In the genomic region with DNA sequence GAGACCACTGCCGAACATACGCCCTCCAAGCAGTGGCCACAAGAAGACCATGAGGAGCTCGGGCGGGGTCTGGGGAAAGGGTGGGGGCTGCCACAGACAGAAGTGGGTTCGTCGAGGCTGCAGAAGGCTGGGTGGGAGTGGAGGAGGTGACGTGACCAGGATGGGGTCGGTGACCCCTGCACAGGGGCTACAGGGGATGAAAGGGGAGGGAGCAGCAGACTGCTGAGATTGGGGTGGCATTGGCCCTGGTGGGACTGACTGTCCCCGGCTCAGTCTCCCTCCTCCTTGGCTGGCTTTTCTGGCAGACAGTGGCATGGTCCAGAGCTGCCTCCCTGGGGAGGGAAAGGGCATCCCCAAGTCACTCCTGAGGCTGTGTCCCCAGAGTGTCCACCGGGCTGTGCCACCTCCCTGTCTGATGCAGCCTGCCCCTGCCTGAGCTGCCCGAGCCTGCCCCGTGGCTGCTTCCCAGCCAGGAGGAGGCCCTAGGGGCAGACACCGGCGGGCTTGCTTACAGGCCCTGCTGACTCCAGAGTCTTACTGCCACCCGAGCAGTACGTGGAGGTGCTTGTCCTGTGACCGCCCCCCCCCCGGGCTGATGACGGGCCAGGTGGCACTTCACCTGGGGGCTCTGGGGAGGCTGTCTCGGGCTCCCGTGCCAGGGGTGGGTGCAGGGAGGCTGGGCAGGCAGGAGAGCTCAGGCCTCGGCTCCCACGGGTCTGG, we compare ENCODE assay signal across 8 cellular contexts. TPM values are rescaled to one million over a fixed set of nuclear protein-coding genes. Genes with fewer than 3 reads are reported as not detected.
DNase-seq lines count a peak whose midpoint lies in the region; ATAC-seq and TF ChIP-seq lines count a peak whose summit lies in the region.

No MANE protein-coding gene starts in this region.

- no peaks in the 10 kb centered on the region for H3K79me2 ChIP-seq in GM23338 (replicated peaks; ENCODE audit: insufficient read depth)

- no peak overlapping the region for H3K27ac Mint-ChIP-seq in GM23338
- H3K27ac Mint-ChIP-seq in activated CD8-positive, alpha-beta T cell treated with anti-CD3 and anti-CD28 coated beads, Interleukin-2, amount 10 ng/mL, durations not matched to agents 7 days and 5 days, result peak overlapping the region; percentile 91

- ATAC-seq in GM23338 (peak; percentile 11), heart right ventricle (peak; percentile 14 to 55 (median 33)), HG03175 (IDR thresholded peaks at IDR 0.05; ENCODE audit: unreplicated experiment) (no peak), GM18511 (IDR thresholded peaks at IDR 0.05; ENCODE audit: unreplicated experiment) (no peak), GM21723 (IDR thresholded peaks at IDR 0.05; ENCODE audit: unreplicated experiment) (no peak), GM18502 (IDR thresholded peaks at IDR 0.05; ENCODE audit: poor library complexity, unreplicated experiment) (no peak)
- no peak for ATAC-seq in activated CD8-positive, alpha-beta T cell treated with anti-CD3 and anti-CD28 coated beads, Interleukin-2, amount 10 ng/mL, durations not matched to agents 7 days and 5 days

- no peaks in the 10 kb centered on the region for H3K36me3 ChIP-seq in GM23338 (ENCODE audit: insufficient read depth)
- peaks cover 0 to 36% (median 0%) of the 10 kb centered on the region in 9 donors for H3K36me3 ChIP-seq in heart right ventricle
- no peaks in the 10 kb centered on the region for H3K36me3 ChIP-seq in skeletal muscle tissue (ENCODE audit: control insufficient read depth in 3 of 3, insufficient read depth in 3 of 3, low read length in 3 of 3)

- no peaks in the 10 kb centered on the region for H4K20me1 ChIP-seq in GM23338 (replicated peaks; ENCODE audit: insufficient read depth)

- peaks cover 10% of the 10 kb centered on the region for H3K27me3 Mint-ChIP-seq in GM23338 (ENCODE audit: insufficient read depth, low read depth, poor library complexity)
- no peaks in the 10 kb centered on the region for H3K27me3 Mint-ChIP-seq in activated CD8-positive, alpha-beta T cell treated with anti-CD3 and anti-CD28 coated beads, Interleukin-2, amount 10 ng/mL, durations not matched to agents 7 days and 5 days (ENCODE audit: low read depth)

- H3F3A ChIP-seq in GM23338 (replicated peaks; ENCODE audit: low read depth), result peaks cover 6% of the 10 kb centered on the region

- no peak overlapping the region for H2AFZ ChIP-seq in GM23338

- H3K9me3 Mint-ChIP-seq in GM23338, result no peaks in the 10 kb centered on the region
- no peaks in the 10 kb centered on the region for H3K9me3 Mint-ChIP-seq in activated CD8-positive, alpha-beta T cell treated with anti-CD3 and anti-CD28 coated beads, Interleukin-2, amount 10 ng/mL, durations not matched to agents 7 days and 5 days (ENCODE audit: insufficient read depth)

- no peak overlapping the region for H3K4me3 ChIP-seq in GM23338
- H3K4me3 ChIP-seq in heart right ventricle, result peak overlapping the region in 9 of 10 donors; percentile 8 to 57 (median 33)
- peak overlapping the region; percentile 36 to 43 (median 41) for H3K4me3 ChIP-seq in skeletal muscle tissue (ENCODE audit: low read length in 3 of 3)

- no peak for DNase-seq in GM23338 (ENCODE audit: low spot score)
- no peak for DNase-seq in activated CD8-positive, alpha-beta T cell treated with anti-CD3 and anti-CD28 coated beads, Interleukin-2, amount 10 ng/mL, durations not matched to agents 7 days and 5 days
- peak in 1 of 2 donors; percentile 58 for DNase-seq in heart right ventricle

- POLR2A ChIA-PET in activated CD8-positive, alpha-beta T cell treated with anti-CD3 and anti-CD28 coated beads, Interleukin-2, amount 10 ng/mL, durations not matched to agents 7 days and 5 days (lab: Charles Lee), result interaction anchor here (0.6 to 3.8 kb wide), 5 partner anchors 10 to 557 kb away, joined by 3 to 30 read pairs (median 3); no protein-coding TSS in a partner anchor

- H3K36me3 Mint-ChIP-seq in GM23338 (ENCODE audit: low read depth), result no peaks in the 10 kb centered on the region
- H3K36me3 Mint-ChIP-seq in activated CD8-positive, alpha-beta T cell treated with anti-CD3 and anti-CD28 coated beads, Interleukin-2, amount 10 ng/mL, durations not matched to agents 7 days and 5 days (ENCODE audit: low read depth), result peaks cover 3% of the 10 kb centered on the region

- H3K4me1 ChIP-seq in GM23338 (ENCODE audit: insufficient read depth), result peaks cover 16% of the 10 kb centered on the region; the same call in 1 of the 2 replicates
- H3K4me1 ChIP-seq in heart right ventricle, result peaks cover 55 to 99% (median 96%) of the 10 kb centered on the region in 9 donors
- peaks cover 71 to 91% (median 85%) of the 10 kb centered on the region in 3 donors for H3K4me1 ChIP-seq in skeletal muscle tissue (ENCODE audit: control insufficient read depth in 3 of 3, insufficient read depth in 3 of 3, low read length in 3 of 3)

- H3K4me3 Mint-ChIP-seq in GM23338, result no peak overlapping the region
- peak overlapping the region; percentile 82 for H3K4me3 Mint-ChIP-seq in activated CD8-positive, alpha-beta T cell treated with anti-CD3 and anti-CD28 coated beads, Interleukin-2, amount 10 ng/mL, durations not matched to agents 7 days and 5 days

- no peaks in the 10 kb centered on the region for H3K9me2 ChIP-seq in GM23338 (ENCODE audit: insufficient read depth)

- H3K27me3 ChIP-seq in GM23338 (ENCODE audit: insufficient read depth), result no peaks in the 10 kb centered on the region
- H3K27me3 ChIP-seq in heart right ventricle, result no peaks in the 10 kb centered on the region
- H3K27me3 ChIP-seq in skeletal muscle tissue (ENCODE audit: control insufficient read depth in 3 of 3, insufficient read depth in 3 of 3, low read length in 3 of 3), result no peaks in the 10 kb centered on the region

- TF ChIP-seq CTCF in GM23338 (conservative IDR thresholded peaks at IDR 0.05; ENCODE audit: low read depth in 2 of 2) (no peak), heart right ventricle (IDR thresholded peaks at IDR 0.05) (peak in 3 of 9 donors; percentile 12 to 31 (median 27))

- H3K9me3 ChIP-seq in heart right ventricle, result no peaks in the 10 kb centered on the region
- H3K9me3 ChIP-seq in skeletal muscle tissue (ENCODE audit: control insufficient read depth in 3 of 3, low read length in 3 of 3), result no peaks in the 10 kb centered on the region

- peaks cover 19% of the 10 kb centered on the region for H3K4me1 Mint-ChIP-seq in GM23338
- peaks cover 42% of the 10 kb centered on the region for H3K4me1 Mint-ChIP-seq in activated CD8-positive, alpha-beta T cell treated with anti-CD3 and anti-CD28 coated beads, Interleukin-2, amount 10 ng/mL, durations not matched to agents 7 days and 5 days (ENCODE audit: low read depth)

- no peak overlapping the region for H3K27ac ChIP-seq in GM23338 (ENCODE audit: low read depth)
- H3K27ac ChIP-seq in heart right ventricle, result peak overlapping the region; percentile 52 to 96 (median 88)
- peak overlapping the region; percentile 87 for H3K27ac ChIP-seq in skeletal muscle tissue (ENCODE audit: low read depth, low read length)

- intact Hi-C loops in heart right ventricle (cut with DNase I), result loop anchor here in 4 of 10 donors (5.0 kb wide), 3 partner anchors 38 to 72 kb away; a partner anchor contains a TSS

- CTCF ChIA-PET in activated CD8-positive, alpha-beta T cell treated with anti-CD3 and anti-CD28 coated beads, Interleukin-2, amount 10 ng/mL, durations not matched to agents 7 days and 5 days (lab: Charles Lee), result interaction anchor here (1.2 to 2.0 kb wide), 2 partner anchors 13 to 154 kb away, joined by 4 to 7 read pairs; no protein-coding TSS in a partner anchor

- 0 out of 2 replicates have a peak overlapping the region, but pooled peaks have one; percentile 57 for H3K4me2 ChIP-seq in GM23338

- WGBS in heart right ventricle, 2 donors, result 48 to 51% methylated on average over 21 to 23 of the region's 23 CpGs

- peak overlapping the region in 2 of 3 donors; percentile 45 to 62 for H3K9ac ChIP-seq in skeletal muscle tissue (ENCODE audit: low read depth in 1 of 3, low read length in 3 of 3)

RNA-seq across cellular contexts. Expression of a gene that starts 7.2 kb away (rescaled TPM):
- 29.9 and 43.9 TPM in 2 replicates for total RNA-seq in GM23338 (2014; rRNA removed; shearing (Covaris generic))
- polyA plus RNA-seq in GM23338 (2016; fragmentation: Nextera tagmentation; extraction: Ambion mirVana), result 15.2 and 22.2 TPM in 2 replicates
- total RNA-seq in activated CD8-positive, alpha-beta T cell treated with anti-CD3 and anti-CD28 coated beads, Interleukin-2, amount 10 ng/mL, durations not matched to agents 7 days and 5 days, result 10 to 100 TPM; 88.2 to 93.0 TPM
- 10 to 100 TPM; 10.4 to 36.9 (median 16.4) TPM for total RNA-seq in heart right ventricle
- 10 to 100 TPM; 12.3 to 47.7 TPM for polyA plus RNA-seq in heart right ventricle
- total RNA-seq in skeletal muscle tissue, result 7.8 TPM

RNA-seq across cellular contexts. Expression of a gene that starts 43.5 kb away (rescaled TPM):
- total RNA-seq in GM23338 (2014; rRNA removed; shearing (Covaris generic)), result 126 and 144 TPM in 2 replicates
- 119 and 126 TPM in 2 replicates for polyA plus RNA-seq in GM23338 (2016; fragmentation: Nextera tagmentation; extraction: Ambion mirVana)
- 100 to 1,000 TPM; 252 to 255 TPM for total RNA-seq in activated CD8-positive, alpha-beta T cell treated with anti-CD3 and anti-CD28 coated beads, Interleukin-2, amount 10 ng/mL, durations not matched to agents 7 days and 5 days
- total RNA-seq in heart right ventricle, result 100 to 1,000 TPM; 188 to 289 (median 214) TPM
- polyA plus RNA-seq in heart right ventricle, result 100 to 1,000 TPM; 163 to 448 TPM
- total RNA-seq in skeletal muscle tissue, result 155 TPM

RNA-seq across cellular contexts. Expression of a gene that starts 44.0 kb away (rescaled TPM):
- 60.2 and 61.4 TPM in 2 replicates for total RNA-seq in GM23338 (2014; rRNA removed; shearing (Covaris generic))
- polyA plus RNA-seq in GM23338 (2016; fragmentation: Nextera tagmentation; extraction: Ambion mirVana) (33.9 and 34.8 TPM in 2 replicates), heart right ventricle (10 to 100 TPM; 25.8 to 33.6 TPM)
- 10 to 100 TPM; 42.3 to 44.3 TPM for total RNA-seq in activated CD8-positive, alpha-beta T cell treated with anti-CD3 and anti-CD28 coated beads, Interleukin-2, amount 10 ng/mL, durations not matched to agents 7 days and 5 days
- total RNA-seq in heart right ventricle (10 to 100 TPM; 12.6 to 33.7 (median 14.5) TPM), skeletal muscle tissue (14.6 TPM)

Comparison
In these comparisons a context has a peak if more than half of its experiments do, and no peak if none do; other contexts are left out.
1. ATAC-seq: peak in GM23338 (single experiment) and heart right ventricle (8 of 8); none in activated CD8-positive, alpha-beta T cell treated with anti-CD3 and anti-CD28 coated beads, Interleukin-2, amount 10 ng/mL, durations not matched to agents 7 days and 5 days (single experiment), HG03175 (single experiment), GM18511 (single experiment), GM21723 (single experiment) and GM18502 (single experiment).